ENCODE assay signal across 8 cellular contexts in the genomic region with DNA sequence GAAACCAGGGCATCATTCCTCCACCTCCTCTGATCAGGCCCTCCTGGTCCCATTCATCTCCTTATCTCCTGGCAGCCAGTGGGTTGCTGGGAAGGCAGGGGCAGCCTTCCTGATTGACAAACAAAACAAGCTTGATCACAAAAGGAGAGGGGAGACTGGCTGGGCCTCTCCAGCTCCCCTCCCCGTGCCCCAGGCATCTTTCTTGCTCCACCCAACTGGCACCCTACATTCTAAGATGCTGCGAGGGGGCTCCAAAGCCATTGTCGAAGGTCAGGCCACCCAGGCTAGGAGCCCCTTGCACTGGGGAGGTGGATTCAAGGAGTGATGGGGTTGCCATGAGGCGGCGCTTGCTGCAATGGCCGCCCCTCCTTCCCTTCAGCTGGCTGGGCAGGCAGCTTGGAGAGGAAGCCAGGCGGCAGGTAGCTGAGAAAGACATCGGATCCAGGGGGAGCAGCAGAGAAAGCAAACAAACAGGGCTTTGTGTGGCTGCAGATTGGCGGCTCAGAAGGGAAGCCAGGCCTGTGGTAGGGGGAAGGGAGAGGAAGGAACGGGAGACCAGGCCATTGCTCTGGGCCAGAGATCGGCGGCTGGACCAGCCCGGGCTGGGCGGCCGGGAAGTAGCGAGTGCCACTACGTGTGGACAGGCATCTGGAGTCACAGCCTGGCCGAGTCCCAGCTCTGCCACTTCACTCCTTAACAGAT. TPM values are rescaled to one million over a fixed set of nuclear protein-coding genes. Genes with fewer than 3 reads are reported as not detected.
DNase-seq lines count a peak whose midpoint lies in the region; ATAC-seq and TF ChIP-seq lines count a peak whose summit lies in the region.

No MANE protein-coding gene starts in this region.

- TF ChIP-seq POLR2A in spleen (IDR thresholded peaks at IDR 0.05): no peak

- H3K27me3 ChIP-seq in ascending aorta (no peaks in the 10 kb centered on the region), spleen (replicated peaks in 1 of 7) (no peaks in the 10 kb centered on the region)

- H3K27ac ChIP-seq in ascending aorta (peak overlapping the region; percentile 98 to 99), spleen (peak overlapping the region; percentile 91 to 97 (median 96))

- peak overlapping the region; percentile 82 for H3K4me3 Mint-ChIP-seq in T-helper 1 cell treated with Interleukin-12 subunit alpha and Interleukin-12 subunit beta and Interleukin-4 antibody, amounts not matched to agents 30 μg/mL and 1 μg/mL, for 36 hours

- peaks cover 6 to 46% of the 10 kb centered on the region in 2 donors for H3K4me1 ChIP-seq in ascending aorta
- peaks cover 41 to 96% (median 78%) of the 10 kb centered on the region in 6 donors for H3K4me1 ChIP-seq in spleen

- H3K9me3 Mint-ChIP-seq in T-helper 1 cell treated with Interleukin-12 subunit alpha and Interleukin-12 subunit beta and Interleukin-4 antibody, amounts not matched to agents 30 μg/mL and 1 μg/mL, for 36 hours: no peaks in the 10 kb centered on the region

- peak overlapping the region; percentile 97 for H3K27ac Mint-ChIP-seq in T-helper 1 cell treated with Interleukin-12 subunit alpha and Interleukin-12 subunit beta and Interleukin-4 antibody, amounts not matched to agents 30 μg/mL and 1 μg/mL, for 36 hours

- H3K36me3 ChIP-seq in ascending aorta (no peaks in the 10 kb centered on the region), spleen (no peaks in the 10 kb centered on the region)

- ATAC-seq in HG03432 (IDR thresholded peaks at IDR 0.05; ENCODE audit: unreplicated experiment) (no peak), esophagus mucosa (no peak)

- no peaks in the 10 kb centered on the region for H3K27me3 Mint-ChIP-seq in T-helper 1 cell treated with Interleukin-12 subunit alpha and Interleukin-12 subunit beta and Interleukin-4 antibody, amounts not matched to agents 30 μg/mL and 1 μg/mL, for 36 hours (ENCODE audit: low read depth)

- no peaks in the 10 kb centered on the region for H3K9me3 ChIP-seq in ascending aorta
- no peaks in the 10 kb centered on the region for H3K9me3 ChIP-seq in spleen

- whole genome bisulfite sequencing in spleen, 5 donors: 22 to 40% (median 29%) methylated on average over 15 to 18 of the region's 18 CpGs

- no peaks in the 10 kb centered on the region for H3K36me3 Mint-ChIP-seq in T-helper 1 cell treated with Interleukin-12 subunit alpha and Interleukin-12 subunit beta and Interleukin-4 antibody, amounts not matched to agents 30 μg/mL and 1 μg/mL, for 36 hours (ENCODE audit: low read depth)

- peaks cover 50% of the 10 kb centered on the region for H3K4me1 Mint-ChIP-seq in T-helper 1 cell treated with Interleukin-12 subunit alpha and Interleukin-12 subunit beta and Interleukin-4 antibody, amounts not matched to agents 30 μg/mL and 1 μg/mL, for 36 hours (ENCODE audit: low read depth)

- DNase-seq in T-helper 1 cell (no peak), NCI-H2227 (lab: John Stamatoyannopoulos, UW; ENCODE audit: unreplicated experiment) (peak; percentile 53), ascending aorta (ENCODE audit: low spot score in 2 of 2) (peak in 1 of 2 donors; percentile 81), islet precursor cell (peak; percentile 98), spleen (peak; percentile 87)

- no peak for TF ChIP-seq CTCF in ascending aorta (IDR thresholded peaks at IDR 0.05)
- no peak for TF ChIP-seq CTCF in spleen (IDR thresholded peaks at IDR 0.05 in 8 of 11, conservative IDR thresholded peaks at IDR 0.05 in 3 of 11)

- peak overlapping the region; percentile 71 to 78 for H3K4me3 ChIP-seq in ascending aorta
- H3K4me3 ChIP-seq in spleen: peak overlapping the region in 4 of 8 donors; percentile 64 to 89 (median 74)

- intact Hi-C loops in ascending aorta (cut with DNase I) (loop anchor here (5.0 to 10.0 kb wide), 2 partner anchors 344 to 491 kb away; a partner anchor contains a TSS), spleen (cut with DNase I; ENCODE audit: low total_unique reads) (no loop called here)

RNA-seq across cellular contexts. Expression of a gene that starts 12.1 kb away (rescaled TPM):
- total RNA-seq in ascending aorta (24.7 TPM), spleen (10 to 100 TPM; 28.9 to 61.9 (median 40.3) TPM), esophagus mucosa (20.4 TPM)
- 10 to 100 TPM in 1 of 3 donors, 1 to 10 TPM in 2; 5.4 to 19.7 (median 6.1) TPM for polyA plus RNA-seq in spleen

Comparison
In these comparisons a context has a peak if more than half of its experiments do, and no peak if none do; other contexts are left out.
1. DNase-seq: peak in NCI-H2227 (single experiment), islet precursor cell (single experiment) and spleen (single experiment); none in T-helper 1 cell (0 of 5).